In the genomic region with DNA sequence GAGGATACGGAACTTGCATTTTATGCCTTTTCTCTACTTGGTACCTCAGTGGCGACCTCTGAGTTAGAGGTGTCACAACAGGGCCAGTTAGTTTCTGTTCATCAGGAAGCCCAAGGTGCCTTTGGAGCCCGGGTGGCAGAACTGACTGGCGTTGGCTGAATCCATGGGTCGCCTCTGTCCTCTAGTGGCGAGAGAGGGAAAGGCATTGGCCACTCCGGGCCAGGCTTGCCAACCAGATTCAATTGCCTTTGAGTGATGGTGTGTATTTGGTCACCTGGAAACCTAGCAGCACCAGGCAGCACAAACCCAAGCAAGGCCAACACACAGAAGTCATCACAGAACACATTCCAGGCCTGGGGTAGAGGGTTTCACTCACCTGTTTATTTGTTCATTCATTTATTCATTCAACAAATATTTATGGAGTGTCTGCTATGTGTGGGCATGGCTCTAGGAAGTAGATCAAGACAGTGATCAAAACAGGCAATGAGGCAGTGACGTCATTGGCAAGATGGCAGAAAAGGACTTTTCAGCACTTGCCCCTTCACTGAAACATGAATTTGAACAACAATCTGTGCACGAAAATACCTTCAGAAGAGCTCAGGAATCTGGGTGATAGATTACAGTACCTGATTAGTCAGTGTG, we compare ENCODE assay signal across 8 cellular contexts. TPM values are rescaled to one million over a fixed set of nuclear protein-coding genes. Genes with fewer than 3 reads are reported as not detected.
DNase-seq lines count a peak whose midpoint lies in the region; ATAC-seq and TF ChIP-seq lines count a peak whose summit lies in the region.

No MANE protein-coding gene starts in this region.

- H3K27me3 ChIP-seq in upper lobe of right lung = peaks cover 18% of the 10 kb centered on the region

- ATAC-seq in HG02973 (IDR thresholded peaks at IDR 0.05; ENCODE audit: unreplicated experiment) (peak; percentile 70), upper lobe of right lung (peak; percentile 91), GM18870 (IDR thresholded peaks at IDR 0.05; ENCODE audit: unreplicated experiment) (no peak)

- no peaks in the 10 kb centered on the region for H3K9me3 ChIP-seq in upper lobe of right lung

- DNase-seq in GM03348 (ENCODE audit: low spot score) (peak; percentile 89), NCI-H345 treated with DMSO at 0.1 percent for 48 hours (lab: John Stamatoyannopoulos, UW; ENCODE audit: unreplicated experiment) (peak; percentile 78), fibroblast of villous mesenchyme (ENCODE audit: low read depth) (peak; percentile 41), neural crest cell (ENCODE audit: low read depth, low spot score) (peak; percentile 68), upper lobe of right lung (peak; percentile 74)
- peak; percentile 5 to 7 (median 6) for DNase-seq in activated CD8-positive, alpha-beta memory T cell treated with anti-CD3 and anti-CD28 coated beads for 48 hours (ENCODE audit: low read depth in 2 of 3, low spot score in 2 of 3)

- H3K27me3 Mint-ChIP-seq in neural crest cell (ENCODE audit: low read depth) = peaks cover 41% of the 10 kb centered on the region

- no peaks in the 10 kb centered on the region for H3K4me1 Mint-ChIP-seq in neural crest cell

- H3K4me3 ChIP-seq in fibroblast of villous mesenchyme (ENCODE audit: low read depth, low read length) (no peak overlapping the region), upper lobe of right lung (no peak overlapping the region)

- TF ChIP-seq CTCF in fibroblast of villous mesenchyme (IDR thresholded peaks at IDR 0.05; ENCODE audit: insufficient read depth, low read depth, low read length) = peak; percentile 97
- TF ChIP-seq CTCF in neural crest cell (conservative IDR thresholded peaks at IDR 0.05) = peak; percentile 99
- TF ChIP-seq CTCF in upper lobe of right lung (IDR thresholded peaks at IDR 0.05) = peak; percentile 90

- no peaks in the 10 kb centered on the region for H3K36me3 ChIP-seq in upper lobe of right lung

- no peaks in the 10 kb centered on the region for H3K4me1 ChIP-seq in upper lobe of right lung

- H3K27ac ChIP-seq in upper lobe of right lung = no peak overlapping the region

- H3K27ac Mint-ChIP-seq in neural crest cell (ENCODE audit: unreplicated experiment) = no peak overlapping the region

- H3K4me3 Mint-ChIP-seq in neural crest cell = no peak overlapping the region

- H3K36me3 Mint-ChIP-seq in neural crest cell (ENCODE audit: low read depth) = no peaks in the 10 kb centered on the region

- intact Hi-C loops in upper lobe of right lung (cut with DNase I) = no loop called here

- no peaks in the 10 kb centered on the region for H3K9me3 Mint-ChIP-seq in neural crest cell

RNA-seq across cellular contexts. Expression of a gene that starts 40.5 kb away (rescaled TPM):
- total RNA-seq in fibroblast of villous mesenchyme (not detected in 2 replicates), neural crest cell (not detected in 2 replicates), upper lobe of right lung (1.8 TPM)

Comparison
In these comparisons a context has a peak if more than half of its experiments do, and no peak if none do; other contexts are left out.
1. DNase-seq: peak in every context shown above with its lines; median percentile 89 in GM03348; 78 in NCI-H345 treated with DMSO at 0.1 percent for 48 hours; 74 in upper lobe of right lung; 68 in neural crest cell; 41 in fibroblast of villous mesenchyme; 6 in activated CD8-positive, alpha-beta memory T cell treated with anti-CD3 and anti-CD28 coated beads for 48 hours.